1 cellular context compared by ENCODE assay signal in genomic region chr10:119030421-119031250, GRCh38.
TF ChIP-seq lines count a peak whose summit lies in the region.

No MANE protein-coding gene starts in this region.

TF ChIP-seq in K562, 482 proteins besides CTCF, POLR2A, EP300 and RAD21 (continued from another document and continues in another):
- TF ChIP-seq ZMIZ1 (IDR thresholded peaks at IDR 0.05; ENCODE audit: low read depth in 2 of 2, low read length in 2 of 2) (no peak), MNT (conservative IDR thresholded peaks at IDR 0.05) (0 out of 4 replicates have a peak, but pooled peaks of 1 of the 2 experiments have one; percentile 33), POLR2H (tag; IDR thresholded peaks at IDR 0.05; ENCODE audit: low read depth) (peak; percentile 44; the same call in 1 of the 2 replicates), MGA (IDR thresholded peaks at IDR 0.05) (peak; percentile 54; the same call in 1 of the 2 replicates), CXXC5 (CRISPR knock-in tag; IDR thresholded peaks at IDR 0.05) (peak; percentile 71), RNF219 (CRISPR knock-in tag; IDR thresholded peaks at IDR 0.05) (no peak), MTA3 (IDR thresholded peaks at IDR 0.05; ENCODE audit: borderline replicate concordance) (0 out of 2 replicates have a peak, but pooled peaks have one; percentile 28), ARID3B (CRISPR knock-in tag; IDR thresholded peaks at IDR 0.05; ENCODE audit: borderline replicate concordance) (no peak), HNRNPL (IDR thresholded peaks at IDR 0.05; ENCODE audit: low read depth, low read length) (0 out of 2 replicates have a peak, but pooled peaks have one; percentile 10), ZNF24 (IDR thresholded peaks at IDR 0.05) (no peak), E2F6 (IDR thresholded peaks at IDR 0.05; ENCODE audit: borderline replicate concordance in 1 of 2, extremely low read depth in 1 of 2, insufficient read depth in 1 of 2, insufficient read length in 1 of 2, low read depth in 1 of 2, low read length in 1 of 2, poor library complexity in 1 of 2, severe bottlenecking in 1 of 2) (peak; percentile 83 to 86), NFYB (IDR thresholded peaks at IDR 0.05; ENCODE audit: extremely low read depth, insufficient read length) (no peak), ZNF140 (CRISPR knock-in tag; IDR thresholded peaks at IDR 0.05) (no peak), ZBTB7A (IDR thresholded peaks at IDR 0.05; ENCODE audit: borderline replicate concordance, control insufficient read depth, low read depth, low read length) (peak; percentile 68; the same call in 1 of the 2 replicates), MAX (CRISPR knock-in tag; IDR thresholded peaks at IDR 0.05) (peak; percentile 80), BCL6 (CRISPR knock-in tag; IDR thresholded peaks at IDR 0.05) (no peak), ZNF639 (CRISPR knock-in tag; conservative IDR thresholded peaks at IDR 0.05 in 1 of 2, IDR thresholded peaks at IDR 0.05 in 1 of 2) (no peak), ZNF518B (CRISPR knock-in tag; IDR thresholded peaks at IDR 0.05) (no peak), NRF1 (conservative IDR thresholded peaks at IDR 0.05 in 1 of 2, IDR thresholded peaks at IDR 0.05 in 1 of 2) (0 out of 4 replicates have a peak, but pooled peaks of 1 of the 2 experiments have one; percentile 35)
